In genomic region chr6:113381957-113382356, GRCh38 we compare ENCODE assay signal across 9 cellular contexts.
A peak's percentile ranks its signal among the peaks of the same experiment; 100 is the strongest.
DNase-seq lines count a peak whose midpoint lies in the region; ATAC-seq and TF ChIP-seq lines count a peak whose summit lies in the region.
"Had no signal": no experiment of that assay in that cellular context is flagged by ENCODE, and none has a peak within 500 bp of the region (broad histone marks: within the 10 kb centered on the region; RNA-seq: fewer than 3 reads in every experiment).

No MANE protein-coding gene starts in this region.

- no peaks in the 10 kb centered on the region for H3K9me3 Mint-ChIP-seq in activated T-cell treated with anti-CD3 and anti-CD28 coated beads, Interleukin-2, amount 50 U/mL, for 72 hours
- H3K9me3 Mint-ChIP-seq: activated naive CD4-positive, alpha-beta T cell treated with anti-CD3 and anti-CD28 coated beads, Interleukin-2, amount 50 U/mL, for 24 hours had no signal

- no peak overlapping the region for H3K4me3 Mint-ChIP-seq in activated T-cell treated with anti-CD3 and anti-CD28 coated beads, Interleukin-2, amount 50 U/mL, for 72 hours
- H3K4me3 Mint-ChIP-seq: activated naive CD4-positive, alpha-beta T cell treated with anti-CD3 and anti-CD28 coated beads, Interleukin-2, amount 50 U/mL, for 24 hours had no signal

- no peaks in the 10 kb centered on the region for H3K27me3 Mint-ChIP-seq in activated T-cell treated with anti-CD3 and anti-CD28 coated beads, Interleukin-2, amount 50 U/mL, for 72 hours (ENCODE audit: low read depth)
- H3K27me3 Mint-ChIP-seq: activated naive CD4-positive, alpha-beta T cell treated with anti-CD3 and anti-CD28 coated beads, Interleukin-2, amount 50 U/mL, for 24 hours had no signal

- TF ChIP-seq CTCF in uterus (IDR thresholded peaks at IDR 0.05): no peak

- no peaks in the 10 kb centered on the region for H3K36me3 Mint-ChIP-seq in activated T-cell treated with anti-CD3 and anti-CD28 coated beads, Interleukin-2, amount 50 U/mL, for 72 hours (ENCODE audit: insufficient read depth in 2 of 2)
- H3K36me3 Mint-ChIP-seq: activated naive CD4-positive, alpha-beta T cell treated with anti-CD3 and anti-CD28 coated beads, Interleukin-2, amount 50 U/mL, for 24 hours had no signal

- in situ Hi-C loops in G401 (cut with HindIII; ENCODE audit: low sequenced_read_pairs): no loop called here

- H3K27me3 ChIP-seq in uterus: no peaks in the 10 kb centered on the region

- H3K4me1 Mint-ChIP-seq in activated T-cell treated with anti-CD3 and anti-CD28 coated beads, Interleukin-2, amount 50 U/mL, for 72 hours (ENCODE audit: low read depth): no peaks in the 10 kb centered on the region
- H3K4me1 Mint-ChIP-seq: activated naive CD4-positive, alpha-beta T cell treated with anti-CD3 and anti-CD28 coated beads, Interleukin-2, amount 50 U/mL, for 24 hours had no signal

- ATAC-seq in GM21381 (IDR thresholded peaks at IDR 0.05; ENCODE audit: unreplicated experiment): peak; percentile 78
- ATAC-seq in HG03520 (IDR thresholded peaks at IDR 0.05; ENCODE audit: unreplicated experiment): peak; percentile 81
- ATAC-seq in activated T-cell treated with anti-CD3 and anti-CD28 coated beads, Interleukin-2, amount 50 U/mL, for 72 hours (replicated peaks in 1 of 2): no peak

- no peak overlapping the region for H3K27ac Mint-ChIP-seq in activated T-cell treated with anti-CD3 and anti-CD28 coated beads, Interleukin-2, amount 50 U/mL, for 72 hours
- H3K27ac Mint-ChIP-seq: activated naive CD4-positive, alpha-beta T cell treated with anti-CD3 and anti-CD28 coated beads, Interleukin-2, amount 50 U/mL, for 24 hours had no signal

- H3K4me1 ChIP-seq in uterus: no peaks in the 10 kb centered on the region

- no peak overlapping the region for H3K27ac ChIP-seq in uterus

- H3K36me3 ChIP-seq in uterus: no peaks in the 10 kb centered on the region

- TF ChIP-seq POLR2A in uterus (IDR thresholded peaks at IDR 0.05): no peak

- DNase-seq in G401 (ENCODE audit: low spot score) (peak; percentile 85), RPMI7951 (ENCODE audit: low read depth) (peak; percentile 57), pons (ENCODE audit: low spot score) (peak; percentile 29), uterus (no peak)
- no peak for DNase-seq in activated T-cell treated with anti-CD3 and anti-CD28 coated beads, Interleukin-2, amount 50 U/mL, for 72 hours
- DNase-seq in activated T-cell treated with anti-CD3 and anti-CD28 coated beads, Interleukin-2, amount 50 U/mL, for 48 hours: no peak

- H3K4me3 ChIP-seq in uterus: no peak overlapping the region

- H3K9me3 ChIP-seq in uterus: no peaks in the 10 kb centered on the region

- intact Hi-C loops in uterus (cut with DNase I; ENCODE audit: low total_unique reads): no loop called here

Comparison
In these comparisons a context has a peak if more than half of its experiments do, and no peak if none do; other contexts are left out.
1. DNase-seq: peak in G401 (single experiment), RPMI7951 (single experiment) and pons (single experiment); none in uterus (0 of 2), activated T-cell treated with anti-CD3 and anti-CD28 coated beads, Interleukin-2, amount 50 U/mL, for 72 hours (0 of 2) and activated T-cell treated with anti-CD3 and anti-CD28 coated beads, Interleukin-2, amount 50 U/mL, for 48 hours (0 of 2).
2. ATAC-seq: peak in GM21381 (single experiment) and HG03520 (single experiment); none in activated T-cell treated with anti-CD3 and anti-CD28 coated beads, Interleukin-2, amount 50 U/mL, for 72 hours (0 of 2).